ENCODE assay signal across 1 cellular context in genomic region chr13:113219311-113219940, GRCh38.
TF ChIP-seq lines count a peak whose summit lies in the region.

No MANE protein-coding gene starts in this region.

TF ChIP-seq in IMR-90, 13 proteins besides CTCF, POLR2A, EP300 and RAD21:
- TF ChIP-seq RFX5 (IDR thresholded peaks at IDR 0.05; ENCODE audit: low read depth, low read length) (no peak), NFE2L2 (IDR thresholded peaks at IDR 0.05; ENCODE audit: low read depth, low read length) (no peak), ELK1 (IDR thresholded peaks at IDR 0.05; ENCODE audit: borderline replicate concordance, low read depth, low read length) (no peak), RCOR1 (IDR thresholded peaks at IDR 0.05; ENCODE audit: insufficient replicate concordance, low read length) (no peak)
TF ChIP-seq in IMR-90: peak in this region for 0.
